ENCODE assay signal across 19 cellular contexts in the genomic region with DNA sequence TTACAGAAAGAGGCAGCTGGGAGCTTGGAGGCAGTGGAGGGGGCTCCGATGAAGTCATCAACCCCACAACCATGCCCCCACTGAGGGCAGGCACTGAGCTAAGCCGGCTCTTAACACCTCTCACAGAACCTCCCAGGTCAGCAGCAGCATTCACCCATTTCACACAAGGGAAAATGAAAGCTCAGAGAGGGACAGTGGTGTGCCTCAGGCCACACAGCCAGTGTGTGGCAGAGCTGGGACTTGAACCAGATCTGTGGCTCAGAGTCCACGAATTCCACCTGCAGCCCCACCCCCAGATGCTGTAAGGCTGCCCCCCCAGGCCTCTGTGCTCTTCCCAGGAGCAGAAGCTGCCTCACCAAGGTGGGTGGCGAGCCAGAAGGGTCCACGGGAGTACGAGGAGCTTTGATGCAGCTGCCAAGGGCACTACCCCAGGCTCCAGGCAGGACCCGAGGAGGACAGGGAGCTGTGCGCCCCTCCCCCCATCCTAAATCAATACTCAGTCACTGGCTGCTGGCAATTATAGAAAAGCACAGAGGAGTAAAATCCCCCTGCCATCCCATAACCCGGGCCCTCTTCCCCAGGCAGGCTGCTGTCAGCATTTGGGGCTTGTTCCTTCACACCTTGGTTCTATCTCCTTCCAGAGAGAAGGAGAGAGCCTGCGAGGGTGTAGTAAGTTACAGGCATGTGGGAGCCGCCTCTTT. TPM values are rescaled to one million over a fixed set of nuclear protein-coding genes. Genes with fewer than 3 reads are reported as not detected.
DNase-seq lines count a peak whose midpoint lies in the region; ATAC-seq, FAIRE-seq and TF ChIP-seq lines count a peak whose summit lies in the region.
"Had no signal": no experiment of that assay in that cellular context is flagged by ENCODE, and none has a peak within 500 bp of the region (broad histone marks: within the 10 kb centered on the region; RNA-seq: fewer than 3 reads in every experiment).

No MANE protein-coding gene starts in this region.

- H3K36me3 ChIP-seq in RWPE2 (ENCODE audit: low read depth) (no peaks in the 10 kb centered on the region), kidney (ENCODE audit: control insufficient read depth in 1 of 2, insufficient read depth in 2 of 2, low read length in 2 of 2) (no peaks in the 10 kb centered on the region), stomach (no peaks in the 10 kb centered on the region)
- H3K36me3 ChIP-seq: colonic mucosa had no signal

- no peak for FAIRE-seq in kidney (lab: Jason Lieb, UNC)
- FAIRE-seq: endothelial cell of umbilical vein, GM12891, islet of Langerhans, RCC 7860 had no signal

- 79 to 87% (median 84%) methylated on average over 6 to 11 of the region's 11 CpGs for WGBS in stomach, 5 donors

- intact Hi-C loops in kidney (cut with DNase I): no loop called here
- intact Hi-C loops in stomach (cut with DNase I; ENCODE audit: low total_unique reads): no loop called here

- H3K27ac ChIP-seq in RWPE2 (ENCODE audit: poor library complexity, severe bottlenecking): no peak overlapping the region
- H3K27ac ChIP-seq in kidney (ENCODE audit: low read depth in 2 of 2, low read length in 2 of 2): no peak overlapping the region
- peak overlapping the region in 4 of 5 donors; percentile 23 to 46 (median 37) for H3K27ac ChIP-seq in stomach
- H3K27ac ChIP-seq: colonic mucosa, HL-60, psoas muscle, SK-N-MC had no signal

- no peak overlapping the region for H3K9ac ChIP-seq in kidney (ENCODE audit: low read length in 2 of 2)

- TF ChIP-seq CTCF in RWPE2 (IDR thresholded peaks at IDR 0.05; ENCODE audit: poor library complexity, severe bottlenecking) (no peak), kidney (IDR thresholded peaks at IDR 0.05; ENCODE audit: borderline replicate concordance, extremely low read depth, insufficient read depth) (no peak), stomach (IDR thresholded peaks at IDR 0.05) (no peak)

- H3K27me3 ChIP-seq in RWPE2 (ENCODE audit: insufficient read depth, poor library complexity, severe bottlenecking): no peaks in the 10 kb centered on the region
- H3K27me3 ChIP-seq in stomach: no peaks in the 10 kb centered on the region
- H3K27me3 ChIP-seq: colonic mucosa had no signal

- H3K4me3 ChIP-seq in RWPE2 (ENCODE audit: severe bottlenecking) (no peak overlapping the region), kidney (ENCODE audit: low read length in 2 of 2) (no peak overlapping the region), stomach (no peak overlapping the region)
- H3K4me3 ChIP-seq: colonic mucosa, psoas muscle, SK-N-MC had no signal

- ATAC-seq in RWPE2 (ENCODE audit: low read depth): no peak
- ATAC-seq: psoas muscle had no signal

- no peaks in the 10 kb centered on the region for H3K4me1 ChIP-seq in RWPE2 (ENCODE audit: insufficient read depth, poor library complexity, severe bottlenecking)
- peaks cover 0 to 6% of the 10 kb centered on the region in 2 donors for H3K4me1 ChIP-seq in kidney (ENCODE audit: control insufficient read depth in 1 of 2, insufficient read depth in 1 of 2, low read depth in 1 of 2, low read length in 2 of 2)
- peaks cover 0 to 16% (median 8%) of the 10 kb centered on the region in 4 donors for H3K4me1 ChIP-seq in stomach
- H3K4me1 ChIP-seq: colonic mucosa, psoas muscle had no signal

- peak; percentile 44 for DNase-seq in activated effector memory CD4-positive, alpha-beta T cell treated with anti-CD3 and anti-CD28 coated beads, Interleukin-2, amount 50 U/mL, for 16 hours
- DNase-seq in activated effector memory CD4-positive, alpha-beta T cell treated with Interleukin-2 at 50 U/mL for 16 hours: no peak
- DNase-seq in RWPE2 (ENCODE audit: low spot score) (peak; percentile 28), kidney (peak; percentile 48), stomach (peak; percentile 24), NCI-H1092 treated with DMSO at 0.1 percent for 48 hours (lab: John Stamatoyannopoulos, UW) (no peak), erythroblast (lab: John Stamatoyannopoulos, UW) (no peak)
- DNase-seq in activated T-cell treated with anti-CD3 and anti-CD28 coated beads, Interleukin-2, amount 50 U/mL, for 1 hour: no peak
- DNase-seq: colonic mucosa, HCEC 1CT, naive B cell, NCI-H187 treated with DMSO at 0.1 percent for 48 hours had no signal

- no peak for TF ChIP-seq EP300 in stomach (IDR thresholded peaks at IDR 0.05)

- H3K9me3 ChIP-seq in RWPE2 (ENCODE audit: severe bottlenecking): peaks cover 7% of the 10 kb centered on the region
- H3K9me3 ChIP-seq in kidney (ENCODE audit: control insufficient read depth in 1 of 2, low read length in 2 of 2): peaks cover 0 to 7% of the 10 kb centered on the region in 2 donors
- peaks cover 0 to 22% (median 16%) of the 10 kb centered on the region in 4 donors for H3K9me3 ChIP-seq in stomach
- H3K9me3 ChIP-seq: colonic mucosa had no signal

- no peak for TF ChIP-seq POLR2A in stomach (IDR thresholded peaks at IDR 0.05)
- no peak for TF ChIP-seq POLR2A in erythroblast (IDR thresholded peaks at IDR 0.05; ENCODE audit: low read length)

RNA-seq across cellular contexts. Expression of gene FAM222A, which starts 47.5 kb away (rescaled TPM):
- 3.7 TPM for total RNA-seq in kidney
- 12.5 TPM for polyA plus RNA-seq in kidney (ENCODE audit: insufficient read depth, low read depth, low replicate concordance)
- 10 to 100 TPM in 1 of 5 donors, 1 to 10 TPM in 4; 1.7 to 19.7 (median 5.4) TPM for total RNA-seq in stomach
- polyA plus RNA-seq in stomach: 1 to 10 TPM; 3.1 to 5.4 (median 3.7) TPM

Comparison
In these comparisons a context has a peak if more than half of its experiments do, and no peak if none do; other contexts are left out.
1. DNase-seq: peak in activated effector memory CD4-positive, alpha-beta T cell treated with anti-CD3 and anti-CD28 coated beads, Interleukin-2, amount 50 U/mL, for 16 hours (single experiment), RWPE2 (single experiment), kidney (single experiment) and stomach (single experiment); none in activated effector memory CD4-positive, alpha-beta T cell treated with Interleukin-2 at 50 U/mL for 16 hours (single experiment), NCI-H1092 treated with DMSO at 0.1 percent for 48 hours (single experiment), activated T-cell treated with anti-CD3 and anti-CD28 coated beads, Interleukin-2, amount 50 U/mL, for 1 hour (single experiment) and erythroblast (0 of 2).
2. H3K27ac ChIP-seq: peak in stomach (4 of 5); none in RWPE2 (single experiment) and kidney (0 of 2).